In the genomic region with DNA sequence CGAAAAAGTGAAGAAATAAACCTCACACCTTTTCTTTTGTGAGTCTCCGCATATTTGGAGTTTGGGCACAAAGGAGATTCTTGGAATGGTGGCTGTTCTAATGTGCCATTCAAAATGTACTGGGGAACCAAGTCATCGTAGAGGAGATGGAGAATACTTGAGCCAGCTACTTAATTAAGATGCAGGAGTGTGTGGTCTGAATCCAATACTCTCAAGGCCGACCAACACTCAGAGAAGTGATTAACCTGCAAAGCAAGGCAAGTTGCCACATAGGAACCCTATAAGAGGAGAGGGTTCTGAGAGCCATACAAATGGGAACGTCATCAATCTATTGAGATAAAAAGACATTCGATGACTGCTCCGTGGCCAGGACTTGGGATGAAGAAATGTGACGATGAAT, we compare ENCODE assay signal across 22 cellular contexts.
"Had no signal": no experiment of that assay in that cellular context is flagged by ENCODE, and none has a peak within 500 bp of the region (broad histone marks: within the 10 kb centered on the region; RNA-seq: fewer than 3 reads in every experiment).

No MANE protein-coding gene starts in this region.

- H3K36me3 ChIP-seq: esophagus muscularis mucosa, gastroesophageal sphincter, heart left ventricle, lower lobe of right lung had no signal

- H3K4me1 ChIP-seq: esophagus muscularis mucosa, foreskin keratinocyte, gastroesophageal sphincter, heart left ventricle, lower lobe of right lung had no signal

- H3K4me3 ChIP-seq: coronary artery, dorsolateral prefrontal cortex, esophagus muscularis mucosa, gastroesophageal sphincter, heart left ventricle, hepatocyte, lower lobe of right lung, mucosa of descending colon had no signal

- DNase-seq: dermis blood vessel endothelial cell; dorsolateral prefrontal cortex; effector CD4-positive, alpha-beta T cell; effector memory CD4-positive, alpha-beta T cell; foreskin keratinocyte; heart left ventricle; hypothalamus; immature natural killer cell; islet precursor cell; kidney; kidney glomerular epithelial cell; left colon; left ventricle myocardium superior; lower lobe of right lung; mesenchymal stem cell; mucosa of descending colon; naive B cell had no signal

- H3K27ac ChIP-seq: coronary artery, dorsolateral prefrontal cortex, esophagus muscularis mucosa, foreskin keratinocyte, gastroesophageal sphincter, heart left ventricle, hepatocyte, lower lobe of right lung had no signal

- H3K27me3 ChIP-seq: dorsolateral prefrontal cortex, esophagus muscularis mucosa, foreskin keratinocyte, gastroesophageal sphincter, hepatocyte had no signal

- H3K9me3 ChIP-seq: mucosa of descending colon had no signal

- ATAC-seq: foreskin keratinocyte, gastroesophageal sphincter, heart left ventricle, left colon, left lobe of liver, left ventricle myocardium superior, mucosa of descending colon had no signal
